Comparison of ENCODE assay signal across 26 cellular contexts in the genomic region with DNA sequence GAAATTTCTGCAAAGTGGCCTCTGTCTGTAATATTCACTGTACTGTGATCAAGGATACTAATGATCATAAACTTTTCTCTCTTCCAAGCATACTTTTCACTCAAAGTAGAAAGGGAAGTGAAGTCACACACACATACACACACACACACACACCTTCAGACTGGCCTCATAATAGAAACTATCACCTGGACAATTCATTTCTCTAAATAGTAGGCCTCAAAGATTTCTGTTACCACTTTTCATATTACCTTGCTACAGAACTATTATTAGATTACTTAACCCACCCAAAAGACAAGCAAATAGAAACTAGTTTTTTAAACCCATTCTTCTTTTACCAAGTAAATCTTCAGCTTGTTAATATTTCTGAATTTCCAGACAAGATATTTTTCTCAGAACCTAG. TPM values are rescaled to one million over a fixed set of nuclear protein-coding genes. Genes with fewer than 3 reads are reported as not detected.
DNase-seq lines count a peak whose midpoint lies in the region; ATAC-seq, FAIRE-seq and TF ChIP-seq lines count a peak whose summit lies in the region.
"Had no signal": no experiment of that assay in that cellular context is flagged by ENCODE, and none has a peak within 500 bp of the region (broad histone marks: within the 10 kb centered on the region; RNA-seq: fewer than 3 reads in every experiment).

No MANE protein-coding gene starts in this region.

- H2AFZ ChIP-seq in GM12878 (ENCODE audit: control insufficient read depth, low read depth, low read length): no peak overlapping the region
- H2AFZ ChIP-seq: GM23248 had no signal

- H3K27me3 ChIP-seq in GM12878 (replicated peaks in 1 of 2; ENCODE audit: control insufficient read depth in 2 of 2, insufficient read depth in 2 of 2, low read length in 1 of 2): no peaks in the 10 kb centered on the region
- H3K27me3 ChIP-seq in heart right ventricle: no peaks in the 10 kb centered on the region
- H3K27me3 ChIP-seq: esophagus muscularis mucosa had no signal

- no peak for TF ChIP-seq POLR2A in GM12878 (IDR thresholded peaks at IDR 0.05; ENCODE audit: low read depth, low read length)

- no peak for TF ChIP-seq EP300 in GM12878 (IDR thresholded peaks at IDR 0.05; ENCODE audit: borderline replicate concordance in 1 of 2, control insufficient read depth in 1 of 2, low read depth in 2 of 2, low read length in 2 of 2)

- H3K4me1 ChIP-seq in GM12878 (ENCODE audit: control insufficient read depth, insufficient read depth, low read length): no peaks in the 10 kb centered on the region
- H3K4me1 ChIP-seq in heart right ventricle: no peaks in the 10 kb centered on the region
- H3K4me1 ChIP-seq: esophagus muscularis mucosa had no signal

- H3K36me3 Mint-ChIP-seq in endothelial cell (ENCODE audit: low read depth, unreplicated experiment): no peaks in the 10 kb centered on the region
- H3K36me3 Mint-ChIP-seq: CD4-positive, alpha-beta memory T cell had no signal

- H3K9me3 ChIP-seq in GM12878 (replicated peaks; ENCODE audit: control insufficient read depth, insufficient read depth, low read length) (no peaks in the 10 kb centered on the region), heart right ventricle (peaks cover 0 to 4% (median 0%) of the 10 kb centered on the region in 11 donors)
- H3K9me3 ChIP-seq: esophagus muscularis mucosa had no signal

- H3K27me3 Mint-ChIP-seq in endothelial cell (ENCODE audit: unreplicated experiment): peaks cover 1% of the 10 kb centered on the region
- H3K27me3 Mint-ChIP-seq: activated CD4-positive, alpha-beta T cell treated with anti-CD3 and anti-CD28 coated beads, Interleukin-2, amount 10 ng/mL, durations not matched to agents 24 days and 14 days had no signal

- H3K4me3 Mint-ChIP-seq in endothelial cell (ENCODE audit: unreplicated experiment): no peak overlapping the region
- H3K4me3 Mint-ChIP-seq: activated CD4-positive, alpha-beta T cell treated with anti-CD3 and anti-CD28 coated beads, Interleukin-2, amount 10 ng/mL, durations not matched to agents 24 days and 14 days; activated naive CD4-positive, alpha-beta T cell treated with anti-CD3 and anti-CD28 coated beads for 36 hours; CD4-positive, alpha-beta memory T cell had no signal

- intact Hi-C loops in GM12878 (cut with micrococcal nuclease; ENCODE audit: unreplicated experiment): no loop called here
- intact Hi-C loops in heart right ventricle (cut with DNase I): no loop called here

- H3K27ac Mint-ChIP-seq in endothelial cell (ENCODE audit: unreplicated experiment): no peak overlapping the region
- H3K27ac Mint-ChIP-seq: activated CD4-positive, alpha-beta T cell treated with anti-CD3 and anti-CD28 coated beads, Interleukin-2, amount 10 ng/mL, durations not matched to agents 24 days and 14 days; activated naive CD4-positive, alpha-beta T cell treated with anti-CD3 and anti-CD28 coated beads for 36 hours; CD4-positive, alpha-beta memory T cell had no signal

- CTCF ChIA-PET in GM12878 (lab: Yijun Ruan, JAX): no interaction called here

- in situ Hi-C loops in GM12878 (cut with MboI): no loop called here

- H3K4me3 ChIP-seq in GM12878: no peak overlapping the region
- H3K4me3 ChIP-seq in heart right ventricle: no peak overlapping the region
- H3K4me3 ChIP-seq: esophagus muscularis mucosa, GM23248 had no signal

- no peaks in the 10 kb centered on the region for H3K4me1 Mint-ChIP-seq in endothelial cell (ENCODE audit: unreplicated experiment)
- H3K4me1 Mint-ChIP-seq: activated CD4-positive, alpha-beta T cell treated with anti-CD3 and anti-CD28 coated beads, Interleukin-2, amount 10 ng/mL, durations not matched to agents 24 days and 14 days; CD4-positive, alpha-beta memory T cell had no signal

- POLR2A ChIA-PET in GM12878 (lab: Charles Lee): no interaction called here

- H3K36me3 ChIP-seq in GM12878 (ENCODE audit: control insufficient read depth in 2 of 2, insufficient read depth in 2 of 2, low read length in 1 of 2): no peaks in the 10 kb centered on the region
- H3K36me3 ChIP-seq in heart right ventricle: no peaks in the 10 kb centered on the region
- H3K36me3 ChIP-seq: esophagus muscularis mucosa had no signal

- H4K20me1 ChIP-seq in GM12878 (ENCODE audit: control insufficient read depth, insufficient read depth): no peaks in the 10 kb centered on the region

- no peak overlapping the region for H3K9ac ChIP-seq in GM12878 (ENCODE audit: control insufficient read depth, insufficient read depth, low read length)
- H3K9ac ChIP-seq: GM23248 had no signal

- ATAC-seq in GM18909 (IDR thresholded peaks at IDR 0.05; ENCODE audit: poor library complexity, unreplicated experiment) (peak; percentile 67), GM21526 (IDR thresholded peaks at IDR 0.05; ENCODE audit: low FRiP score, unreplicated experiment) (peak; percentile 78), HG03066 (IDR thresholded peaks at IDR 0.05; ENCODE audit: low read depth, unreplicated experiment) (peak; percentile 57), GM12878 (0 out of 3 replicates have a peak, but pooled peaks have one; percentile 16), heart right ventricle (no peak)
- ATAC-seq: HepG2, left lobe of liver had no signal

- no peaks in the 10 kb centered on the region for H3K79me2 ChIP-seq in GM12878 (ENCODE audit: control insufficient read depth, insufficient read depth, low read length)

- BruUV-seq in GM12878 (replicated peaks; lab: Mats Ljungman, UMichigan): no TSS peak

- no peak for DNase-seq in GM12878 (ENCODE audit: low read depth, low spot score)
- no peak for DNase-seq in NCI-H446 treated with DMSO at 0.1 percent for 48 hours (lab: John Stamatoyannopoulos, UW)
- DNase-seq in endothelial cell (ENCODE audit: low spot score): no peak
- no peak for DNase-seq in stimulated activated CD4-positive, alpha-beta T cell treated with anti-CD3 and anti-CD28 coated beads, Interleukin-4, amount 100 ng/mL, for 1 hour
- DNase-seq in heart right ventricle: no peak
- DNase-seq: activated CD4-positive, alpha-beta T cell treated with anti-CD3 and anti-CD28 coated beads, Interleukin-2, amount 10 ng/mL, durations not matched to agents 24 days and 14 days; activated naive CD4-positive, alpha-beta T cell treated with anti-CD3 and anti-CD28 coated beads for 36 hours; aorta; CD4-positive, alpha-beta memory T cell; cerebellar nuclear complex; DND-41; effector CD4-positive, alpha-beta T cell; GM23248; NCI-H146; small intestine; stimulated activated CD8-positive, alpha-beta memory T cell treated with anti-CD3 and anti-CD28 coated beads, Interleukin-4, amount 100 ng/mL, for 48 hours; substantia nigra had no signal

- SMC1A ChIA-PET in GM12878 (lab: Charles Lee; ENCODE audit: uncharacterized antibody, unreplicated experiment): interaction anchor here (0.6 kb wide), 1 partner anchor 11 kb away, joined by 3 read pairs; no protein-coding TSS in a partner anchor

- peak; percentile 61 for FAIRE-seq in GM12878 (lab: Jason Lieb, UNC)
- FAIRE-seq: HepG2, small intestine, TTC549 had no signal

- H3K9me3 Mint-ChIP-seq in endothelial cell (ENCODE audit: unreplicated experiment): no peaks in the 10 kb centered on the region
- H3K9me3 Mint-ChIP-seq: activated CD4-positive, alpha-beta T cell treated with anti-CD3 and anti-CD28 coated beads, Interleukin-2, amount 10 ng/mL, durations not matched to agents 24 days and 14 days; activated naive CD4-positive, alpha-beta T cell treated with anti-CD3 and anti-CD28 coated beads for 36 hours; CD4-positive, alpha-beta memory T cell had no signal

- H3K4me2 ChIP-seq in GM12878 (ENCODE audit: control insufficient read depth, insufficient read depth): no peak overlapping the region; the same call in 1 of the 2 replicates

- no peak for TF ChIP-seq RAD21 in GM12878 (IDR thresholded peaks at IDR 0.05; ENCODE audit: insufficient read depth, low read depth, low read length)

- RAD21 ChIA-PET in GM12878 (lab: Charles Lee; ENCODE audit: unreplicated experiment): no interaction called here

- no peak overlapping the region for H3K27ac ChIP-seq in GM12878 (ENCODE audit: control insufficient read depth, insufficient read depth)
- H3K27ac ChIP-seq in heart right ventricle: no peak overlapping the region
- H3K27ac ChIP-seq: esophagus muscularis mucosa, GM23248 had no signal

- TF ChIP-seq CTCF in GM12878 (IDR thresholded peaks at IDR 0.05 in 2 of 3, conservative IDR thresholded peaks at IDR 0.05 in 1 of 3; ENCODE audit: control insufficient read depth in 2 of 3, extremely low read depth in 1 of 3, insufficient read depth in 1 of 3, low read depth in 3 of 3, low read length in 3 of 3) (no peak), endothelial cell (IDR thresholded peaks at IDR 0.05; ENCODE audit: unreplicated experiment) (no peak), heart right ventricle (IDR thresholded peaks at IDR 0.05) (no peak)

RNA-seq across cellular contexts. Expression of gene CPB1, which starts 12.2 kb away (rescaled TPM):
- total RNA-seq in GM12878 (2013; cell fraction: nucleolus; rRNA removed): not detected in 2 replicates
- total RNA-seq in GM12878 (2014; rRNA removed) (not detected in 2 replicates), GM12878 (2014; rRNA removed; fragmentation: Illumina TruSeq; extraction: Trizol) (not detected in 2 replicates), GM12878 (2021) (4.8 and 5.4 TPM in 2 replicates), endothelial cell (ENCODE audit: unreplicated experiment) (37.2 TPM), heart right ventricle (1 to 10 TPM in 7 of 10 donors, not detected in 3; 1.7 to 3.2 (median 2.2) TPM)
- polyA plus RNA-seq in GM12878 (2011; ENCODE audit: low read depth): not detected
- polyA plus RNA-seq in GM12878 (2011; rRNA removed) (not detected in 2 replicates), GM12878 (2014; fragmentation: Illumina TruSeq; extraction: Trizol) (not detected in 2 replicates), GM12878 (2014; fragmentation: Nextera tagmentation; extraction: Ambion mirVana) (not detected), GM12878 (2014; rRNA removed) (not detected in 2 replicates), GM12878 (2016; fragmentation: Nextera tagmentation; extraction: Ambion mirVana) (not detected), heart right ventricle (under 1 TPM in 1 of 2 donors, not detected in 1; 0.29 TPM)
- polyA plus RNA-seq in GM12878 (2011; cell fraction: cytosol; rRNA removed): not detected in 2 replicates
- not detected in 2 replicates for polyA plus RNA-seq in GM12878 (2011; cell fraction: nucleus; rRNA removed)
- polyA plus RNA-seq in GM12878 (2012): not detected in 2 replicates
- not detected in 2 replicates for polyA minus RNA-seq in GM12878 (2011; rRNA and poly(A)+ RNA removed)
- not detected in 2 replicates for polyA minus RNA-seq in GM12878 (2011; cell fraction: cytosol; rRNA and poly(A)+ RNA removed)
- polyA minus RNA-seq in GM12878 (2011; cell fraction: nucleus; rRNA and poly(A)+ RNA removed): not detected in 2 replicates
- total RNA-seq: activated CD4-positive, alpha-beta T cell treated with anti-CD3 and anti-CD28 coated beads, Interleukin-2, amount 10 ng/mL, durations not matched to agents 24 days and 14 days; activated naive CD4-positive, alpha-beta T cell treated with anti-CD3 and anti-CD28 coated beads for 36 hours; CD4-positive, alpha-beta memory T cell; GM23248; HepG2; mononuclear cell; pulmonary artery endothelial cell had no signal
- polyA plus RNA-seq: CD4-positive, alpha-beta memory T cell; GM23248; HepG2 had no signal

RNA-seq across cellular contexts. Expression of gene CPA3, which starts 25.3 kb away (rescaled TPM):
- not detected in 2 replicates for total RNA-seq in GM12878 (2013; cell fraction: nucleolus; rRNA removed)
- total RNA-seq in GM12878 (2014; rRNA removed) (not detected in 2 replicates), GM12878 (2014; rRNA removed; fragmentation: Illumina TruSeq; extraction: Trizol) (not detected in 2 replicates), GM12878 (2021) (not detected in 2 replicates), endothelial cell (ENCODE audit: unreplicated experiment) (not detected), heart right ventricle (1 to 10 TPM in 7 of 10 donors, under 1 TPM in 3; 0.28 to 2.6 (median 1.6) TPM)
- not detected for polyA plus RNA-seq in GM12878 (2011; ENCODE audit: low read depth)
- polyA plus RNA-seq in GM12878 (2011; rRNA removed) (not detected in 2 replicates), GM12878 (2014; fragmentation: Illumina TruSeq; extraction: Trizol) (not detected in 2 replicates), GM12878 (2014; fragmentation: Nextera tagmentation; extraction: Ambion mirVana) (not detected), GM12878 (2014; rRNA removed) (not detected in 2 replicates), GM12878 (2016; fragmentation: Nextera tagmentation; extraction: Ambion mirVana) (not detected), heart right ventricle (under 1 TPM; 0.22 to 0.72 TPM)
- not detected in 2 replicates for polyA plus RNA-seq in GM12878 (2011; cell fraction: cytosol; rRNA removed)
- polyA plus RNA-seq in GM12878 (2011; cell fraction: nucleus; rRNA removed): not detected in 2 replicates
- polyA plus RNA-seq in GM12878 (2012): not detected in 2 replicates
- not detected in 2 replicates for polyA minus RNA-seq in GM12878 (2011; rRNA and poly(A)+ RNA removed)
- polyA minus RNA-seq in GM12878 (2011; cell fraction: cytosol; rRNA and poly(A)+ RNA removed): not detected in 2 replicates
- not detected in 2 replicates for polyA minus RNA-seq in GM12878 (2011; cell fraction: nucleus; rRNA and poly(A)+ RNA removed)
- total RNA-seq: activated CD4-positive, alpha-beta T cell treated with anti-CD3 and anti-CD28 coated beads, Interleukin-2, amount 10 ng/mL, durations not matched to agents 24 days and 14 days; activated naive CD4-positive, alpha-beta T cell treated with anti-CD3 and anti-CD28 coated beads for 36 hours; CD4-positive, alpha-beta memory T cell; GM23248; HepG2 had no signal
- polyA plus RNA-seq: CD4-positive, alpha-beta memory T cell; GM23248; HepG2 had no signal

Comparison
In these comparisons a context has a peak if more than half of its experiments do, and no peak if none do; other contexts are left out.
1. ATAC-seq: peak in GM18909 (single experiment), GM21526 (single experiment), HG03066 (single experiment) and GM12878 (single experiment); none in heart right ventricle (0 of 8).